ENCODE assay signal across 23 cellular contexts in the genomic region with DNA sequence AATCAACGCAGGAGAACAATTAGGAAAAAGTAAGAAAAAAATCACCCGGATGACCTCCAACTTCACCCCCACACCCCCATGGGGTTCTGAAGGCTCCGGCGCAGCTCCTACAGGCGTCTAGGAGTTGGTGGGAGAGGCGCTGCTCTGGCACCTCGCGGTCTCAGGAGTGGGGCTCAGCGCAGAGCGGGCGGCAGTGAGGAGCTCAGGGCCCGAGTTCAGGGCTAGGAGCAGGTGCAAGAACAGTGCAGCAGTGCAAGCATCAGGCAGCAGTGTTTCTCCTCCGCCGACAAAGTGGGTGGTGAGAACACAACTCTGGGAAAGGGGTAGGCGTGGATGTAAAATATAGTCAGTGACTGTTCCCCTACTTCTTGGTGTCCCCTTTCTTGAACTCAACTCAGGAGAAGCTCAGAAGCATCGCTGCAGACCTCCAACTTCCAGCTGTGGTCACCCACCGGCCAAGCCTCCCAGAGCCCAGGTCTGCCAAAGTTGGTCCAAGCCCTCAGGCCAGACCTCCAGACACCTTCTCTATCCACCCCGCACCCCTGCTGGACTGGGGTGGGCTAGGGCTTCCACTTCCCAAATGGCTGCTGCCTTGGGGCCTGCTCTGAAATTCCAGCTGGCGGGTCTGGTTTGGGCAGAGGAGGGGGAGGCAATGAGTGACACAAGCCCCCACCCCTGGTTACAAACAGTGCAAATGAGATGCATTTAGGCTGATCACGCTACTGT. TPM values are rescaled to one million over a fixed set of nuclear protein-coding genes. Genes with fewer than 3 reads are reported as not detected.
DNase-seq lines count a peak whose midpoint lies in the region; ATAC-seq and TF ChIP-seq lines count a peak whose summit lies in the region.
"Had no signal": no experiment of that assay in that cellular context is flagged by ENCODE, and none has a peak within 500 bp of the region (broad histone marks: within the 10 kb centered on the region; RNA-seq: fewer than 3 reads in every experiment).

No MANE protein-coding gene starts in this region.

- H3K9ac ChIP-seq in HUES48 (ENCODE audit: low read depth, low read length) = no peak overlapping the region

- no peak for ATAC-seq in HG03378 (IDR thresholded peaks at IDR 0.05; ENCODE audit: unreplicated experiment)
- no peak for ATAC-seq in activated CD8-positive, alpha-beta T cell treated with anti-CD3 and anti-CD28 coated beads for 36 hours
- ATAC-seq in GM21423 (IDR thresholded peaks at IDR 0.05; ENCODE audit: unreplicated experiment) = no peak
- ATAC-seq: gastroesophageal sphincter, left cardiac atrium, Right ventricle myocardium inferior, upper lobe of right lung had no signal

- H3K4me1 Mint-ChIP-seq in neural crest cell = peaks cover 50% of the 10 kb centered on the region
- peaks cover 12% of the 10 kb centered on the region for H3K4me1 Mint-ChIP-seq in activated CD8-positive, alpha-beta T cell treated with anti-CD3 and anti-CD28 coated beads for 36 hours (ENCODE audit: low read depth)

- H3K27me3 ChIP-seq in HUES48 (ENCODE audit: control insufficient read depth, insufficient read depth, low read length) = peaks cover 98% of the 10 kb centered on the region

- H3K36me3 ChIP-seq in HUES48 (ENCODE audit: control insufficient read depth, insufficient read depth, low read length) = no peaks in the 10 kb centered on the region
- H3K36me3 ChIP-seq: gastroesophageal sphincter, pancreas, upper lobe of right lung had no signal

- H3K4me1 ChIP-seq in HUES48 (ENCODE audit: control insufficient read depth, insufficient read depth, low read length) = peaks cover 45% of the 10 kb centered on the region

- H3K27me3 Mint-ChIP-seq in neural crest cell (ENCODE audit: low read depth) = peaks cover 97% of the 10 kb centered on the region
- peaks cover 78% of the 10 kb centered on the region for H3K27me3 Mint-ChIP-seq in activated CD8-positive, alpha-beta T cell treated with anti-CD3 and anti-CD28 coated beads for 36 hours

- POLR2A ChIA-PET in activated CD8-positive, alpha-beta T cell treated with anti-CD3 and anti-CD28 coated beads for 36 hours (lab: Charles Lee) = interaction anchor here (0.8 kb wide), 1 partner anchor 18 kb away, joined by 3 read pairs; no protein-coding TSS in a partner anchor

- DNase-seq in head of caudate nucleus (peak in 39 of 42 donors; percentile 32 to 91 (median 69)), neural crest cell (ENCODE audit: low read depth, low spot score) (no peak), substantia nigra (lab: John Stamatoyannopoulos, UW) (no peak), NCI-H82 treated with DMSO at 0.1 percent for 48 hours (lab: John Stamatoyannopoulos, UW; ENCODE audit: unreplicated experiment) (no peak)
- DNase-seq in activated CD8-positive, alpha-beta T cell treated with anti-CD3 and anti-CD28 coated beads for 36 hours = no peak
- DNase-seq: activated CD4-positive, alpha-beta T cell treated with anti-CD3 and anti-CD28 coated beads, Interleukin-2, amount 10 ng/mL, durations not matched to agents 7 days and 5 days; activated naive CD4-positive, alpha-beta T cell treated with anti-CD3 and anti-CD28 coated beads, Interleukin-2, amount 50 U/mL, for 16 hours; DMS79; left cardiac atrium; NCI-H1092; NCI-H2029 treated with DMSO at 0.1 percent for 48 hours; upper lobe of right lung had no signal

- no peak overlapping the region for H3K27ac ChIP-seq in HUES48 (ENCODE audit: low read depth, low read length)
- H3K27ac ChIP-seq in substantia nigra (ENCODE audit: low read depth, low read length, poor library complexity, severe bottlenecking) = peak overlapping the region; percentile 90
- H3K27ac ChIP-seq: gastroesophageal sphincter, pancreas, upper lobe of right lung had no signal

- H3K36me3 Mint-ChIP-seq in neural crest cell (ENCODE audit: low read depth) = peaks cover 5% of the 10 kb centered on the region
- no peaks in the 10 kb centered on the region for H3K36me3 Mint-ChIP-seq in activated CD8-positive, alpha-beta T cell treated with anti-CD3 and anti-CD28 coated beads for 36 hours (ENCODE audit: low read depth)
- H3K36me3 Mint-ChIP-seq: IgD-negative memory B cell, memory B cell had no signal

- TF ChIP-seq CTCF in neural crest cell (conservative IDR thresholded peaks at IDR 0.05) = no peak
- TF ChIP-seq CTCF in activated CD8-positive, alpha-beta T cell treated with anti-CD3 and anti-CD28 coated beads for 36 hours (IDR thresholded peaks at IDR 0.05) = no peak

- H3K4me3 ChIP-seq in HUES48 (ENCODE audit: low read depth, low read length) = peak overlapping the region; percentile 36; the same call in 1 of the 2 replicates
- H3K4me3 ChIP-seq: gastroesophageal sphincter, pancreas, upper lobe of right lung had no signal

- no peaks in the 10 kb centered on the region for H3K9me3 Mint-ChIP-seq in neural crest cell
- H3K9me3 Mint-ChIP-seq in activated CD8-positive, alpha-beta T cell treated with anti-CD3 and anti-CD28 coated beads for 36 hours = no peaks in the 10 kb centered on the region
- H3K9me3 Mint-ChIP-seq: activated CD4-positive, alpha-beta T cell treated with anti-CD3 and anti-CD28 coated beads, Interleukin-2, amount 10 ng/mL, durations not matched to agents 7 days and 5 days; dendritic cell treated with granulocyte-macrophage colony-stimulating factor and Interleukin-4, amounts not matched to agents 40 ng/mL and 50 ng/mL, for 4 days; memory B cell; T-helper 2 cell treated with Interferon-gamma antibody and Interleukin-4, amounts not matched to agents 5 μg/mL and 100 μg/mL, for 36 hours had no signal

- no peaks in the 10 kb centered on the region for H3K9me3 ChIP-seq in HUES48 (ENCODE audit: control insufficient read depth, insufficient read depth, low read length)
- H3K9me3 ChIP-seq: gastroesophageal sphincter, pancreas, upper lobe of right lung had no signal

- CTCF ChIA-PET in activated CD8-positive, alpha-beta T cell treated with anti-CD3 and anti-CD28 coated beads for 36 hours (lab: Charles Lee) = interaction anchor here (0.5 to 4.3 kb wide), 2 partner anchors 18 to 31 kb away, joined by 3 to 30 read pairs; no protein-coding TSS in a partner anchor

- H3K4me3 Mint-ChIP-seq in neural crest cell = peak overlapping the region; percentile 77
- no peak overlapping the region for H3K4me3 Mint-ChIP-seq in activated CD8-positive, alpha-beta T cell treated with anti-CD3 and anti-CD28 coated beads for 36 hours
- H3K4me3 Mint-ChIP-seq: activated CD4-positive, alpha-beta T cell treated with anti-CD3 and anti-CD28 coated beads, Interleukin-2, amount 10 ng/mL, durations not matched to agents 7 days and 5 days; dendritic cell treated with granulocyte-macrophage colony-stimulating factor and Interleukin-4, amounts not matched to agents 40 ng/mL and 50 ng/mL, for 4 days; memory B cell; T-helper 2 cell treated with Interferon-gamma antibody and Interleukin-4, amounts not matched to agents 5 μg/mL and 100 μg/mL, for 36 hours had no signal

- intact Hi-C loops in head of caudate nucleus (cut with DNase I) = no loop called here
- intact Hi-C loops in activated CD8-positive, alpha-beta T cell treated with anti-CD3 and anti-CD28 coated beads for 36 hours (cut with micrococcal nuclease) = no loop called here

- no peak overlapping the region for H3K27ac Mint-ChIP-seq in neural crest cell (ENCODE audit: unreplicated experiment)
- H3K27ac Mint-ChIP-seq in activated CD8-positive, alpha-beta T cell treated with anti-CD3 and anti-CD28 coated beads for 36 hours = no peak overlapping the region
- H3K27ac Mint-ChIP-seq: activated CD4-positive, alpha-beta T cell treated with anti-CD3 and anti-CD28 coated beads, Interleukin-2, amount 10 ng/mL, durations not matched to agents 7 days and 5 days; dendritic cell treated with granulocyte-macrophage colony-stimulating factor and Interleukin-4, amounts not matched to agents 40 ng/mL and 50 ng/mL, for 4 days; memory B cell; T-helper 2 cell treated with Interferon-gamma antibody and Interleukin-4, amounts not matched to agents 5 μg/mL and 100 μg/mL, for 36 hours had no signal

RNA-seq across cellular contexts. Expression of gene POU3F3, which starts 14.3 kb away (rescaled TPM):
- 26.7 and 27.1 TPM in 2 replicates for total RNA-seq in neural crest cell
- total RNA-seq in activated CD8-positive, alpha-beta T cell treated with anti-CD3 and anti-CD28 coated beads for 36 hours = not detected
- total RNA-seq: activated CD4-positive, alpha-beta T cell treated with anti-CD3 and anti-CD28 coated beads, Interleukin-2, amount 10 ng/mL, durations not matched to agents 7 days and 5 days; myocyte; pancreas; Right ventricle myocardium inferior; upper lobe of right lung had no signal

Comparison
In these comparisons a context has a peak if more than half of its experiments do, and no peak if none do; other contexts are left out.
1. DNase-seq: peak in head of caudate nucleus (39 of 42); none in neural crest cell (single experiment), substantia nigra (0 of 49), NCI-H82 treated with DMSO at 0.1 percent for 48 hours (single experiment) and activated CD8-positive, alpha-beta T cell treated with anti-CD3 and anti-CD28 coated beads for 36 hours (single experiment).
2. RNA of gene POU3F3, which starts 14.3 kb away (total RNA-seq): 26.7 to 27.1 TPM in neural crest cell; not detected in activated CD8-positive, alpha-beta T cell treated with anti-CD3 and anti-CD28 coated beads for 36 hours; every median in the first group is over 10 times any median in the second.